Comparison of ENCODE assay signal across 8 cellular contexts in the genomic region with DNA sequence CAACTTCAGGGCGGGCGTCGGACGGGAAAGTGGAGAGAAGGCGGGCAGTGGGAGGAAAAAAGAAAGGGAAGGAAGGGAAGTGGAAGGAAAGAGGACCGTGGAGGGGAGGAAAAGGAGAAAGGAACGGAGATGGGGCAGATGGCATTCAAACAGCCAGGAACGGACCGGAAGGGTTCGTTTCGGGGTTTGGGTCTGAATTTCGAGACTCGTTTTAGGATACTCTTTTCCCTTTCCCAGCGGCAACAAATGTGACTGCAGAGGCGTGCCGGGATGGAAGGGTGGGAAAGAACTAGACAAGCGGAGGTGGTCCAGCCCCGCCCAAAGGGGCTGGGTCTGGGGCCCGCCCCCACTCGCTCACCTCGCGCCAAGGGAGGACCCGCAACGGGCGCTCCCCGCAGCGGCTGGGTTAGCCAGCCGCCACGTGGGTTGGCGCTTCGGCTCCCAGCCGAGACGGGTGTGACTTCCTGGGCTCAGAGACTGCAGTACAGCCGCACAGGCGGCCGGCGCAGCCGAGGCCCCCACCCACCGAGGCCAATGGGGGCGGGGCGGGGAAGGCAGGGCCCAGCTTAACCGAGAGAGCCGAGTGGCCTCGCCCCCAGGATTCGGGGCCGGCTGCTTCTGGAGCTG. TPM values are rescaled to one million over a fixed set of nuclear protein-coding genes. Genes with fewer than 3 reads are reported as not detected.
DNase-seq lines count a peak whose midpoint lies in the region; ATAC-seq, FAIRE-seq and TF ChIP-seq lines count a peak whose summit lies in the region.

No MANE protein-coding gene starts in this region.

- in situ Hi-C loops in KBM-7 (cut with MboI; ENCODE audit: low pct_unique_long_range_greater_than_20kb, low sequenced_read_pairs): loop anchor here (25.0 kb wide), 1 partner anchor 1137 kb away; no protein-coding TSS in a partner anchor

- peak overlapping the region; percentile 63 for H3K4me3 ChIP-seq in GM06990 (replicated peaks; ENCODE audit: low read depth, low read length)
- H3K4me3 ChIP-seq in SJSA1: peak overlapping the region; percentile 48
- peak overlapping the region; percentile 61 for H3K4me3 ChIP-seq in bronchial epithelial cell (ENCODE audit: low read depth, low read length)
- H3K4me3 ChIP-seq in sigmoid colon: peak overlapping the region; percentile 31 to 51 (median 44)

- intact Hi-C loops in sigmoid colon (cut with DNase I): loop anchor here (5.0 kb wide), 3 partner anchors 88 to 1122 kb away; no protein-coding TSS in a partner anchor

- H3K9me3 ChIP-seq in SJSA1 (replicated peaks) (no peaks in the 10 kb centered on the region), sigmoid colon (no peaks in the 10 kb centered on the region)

- H3K27me3 ChIP-seq in GM06990 (replicated peaks; ENCODE audit: control insufficient read depth, insufficient read depth, low read length) (peaks cover 3% of the 10 kb centered on the region), SJSA1 (replicated peaks) (no peaks in the 10 kb centered on the region), bronchial epithelial cell (ENCODE audit: control insufficient read depth, insufficient read depth, low read length) (no peaks in the 10 kb centered on the region), sigmoid colon (peaks cover 0 to 80% (median 37%) of the 10 kb centered on the region in 3 donors)

- DNase-seq in GM06990 (ENCODE audit: extremely low read depth, insufficient read length) (peak; percentile 82), KBM-7 (peak; percentile 72), SJSA1 (ENCODE audit: low read depth in 1 of 2, low spot score in 2 of 2) (peak; percentile 95 to 96), bronchial epithelial cell (ENCODE audit: low read depth) (peak; percentile 83), iPS-NIHi11 (ENCODE audit: low spot score) (peak; percentile 78), sigmoid colon (peak; percentile 92)

- peak in 1 of 2 donors; percentile 14 for TF ChIP-seq POLR2A in sigmoid colon (IDR thresholded peaks at IDR 0.05)

- H3K36me3 ChIP-seq in GM06990 (ENCODE audit: control insufficient read depth, insufficient read depth, low read length): no peaks in the 10 kb centered on the region
- H3K36me3 ChIP-seq in SJSA1: no peaks in the 10 kb centered on the region
- no peaks in the 10 kb centered on the region for H3K36me3 ChIP-seq in bronchial epithelial cell (ENCODE audit: control insufficient read depth, insufficient read depth, low read length)
- H3K36me3 ChIP-seq in sigmoid colon: no peaks in the 10 kb centered on the region

- H3K4me1 ChIP-seq in SJSA1 (replicated peaks) (peaks cover 39% of the 10 kb centered on the region), sigmoid colon (peaks cover 0 to 40% (median 33%) of the 10 kb centered on the region in 4 donors)

- TF ChIP-seq EP300 in sigmoid colon (IDR thresholded peaks at IDR 0.05): no peak

- TF ChIP-seq CTCF in GM06990 (IDR thresholded peaks at IDR 0.05; ENCODE audit: insufficient read depth, low read length, poor library complexity, severe bottlenecking): no peak
- TF ChIP-seq CTCF in bronchial epithelial cell (IDR thresholded peaks at IDR 0.05; ENCODE audit: insufficient read depth, low read length, severe bottlenecking): no peak
- TF ChIP-seq CTCF in sigmoid colon (IDR thresholded peaks at IDR 0.05): no peak

- WGBS in sigmoid colon, 2 donors: 0% methylated on average over 46 of the region's 46 CpGs

- no peak for FAIRE-seq in bronchial epithelial cell (lab: Jason Lieb, UNC)

- peak overlapping the region; percentile 99 for H3K27ac ChIP-seq in SJSA1
- H3K27ac ChIP-seq in sigmoid colon: peak overlapping the region; percentile 69 to 76 (median 72)

- peak; percentile 41 for ATAC-seq in GM21619 (IDR thresholded peaks at IDR 0.05; ENCODE audit: unreplicated experiment)
- ATAC-seq in HG03159 (IDR thresholded peaks at IDR 0.05; ENCODE audit: unreplicated experiment): no peak

RNA-seq across cellular contexts. Expression of a gene that starts 2.7 kb away (rescaled TPM):
- 46.0 and 69.4 TPM in 2 replicates for total RNA-seq in SJSA1 (2014; rRNA removed; shearing (Covaris generic))
- total RNA-seq in bronchial epithelial cell (7.8 and 33.7 TPM in 2 replicates), sigmoid colon (100 to 1,000 TPM in 1 of 4 donors, 10 to 100 TPM in 3; 37.5 to 115 (median 56.5) TPM)
- 1 to 10 TPM in 2 of 3 donors, under 1 TPM in 1; 0.69 to 6.2 (median 3.0) TPM for polyA plus RNA-seq in sigmoid colon
